ENCODE assay signal across 9 cellular contexts in genomic region chr1:20640183-20640597, GRCh38. TPM values are rescaled to one million over a fixed set of nuclear protein-coding genes. Genes with fewer than 3 reads are reported as not detected.
DNase-seq lines count a peak whose midpoint lies in the region; ATAC-seq and TF ChIP-seq lines count a peak whose summit lies in the region.
"Had no signal": no experiment of that assay in that cellular context is flagged by ENCODE, and none has a peak within 500 bp of the region (broad histone marks: within the 10 kb centered on the region; RNA-seq: fewer than 3 reads in every experiment).

No MANE protein-coding gene starts in this region.

- no peaks in the 10 kb centered on the region for H3K27me3 Mint-ChIP-seq in CD8-positive, alpha-beta T cell (ENCODE audit: low read depth)
- peaks cover 2% of the 10 kb centered on the region for H3K27me3 Mint-ChIP-seq in HFFc6 (ENCODE audit: insufficient read depth)
- no peaks in the 10 kb centered on the region for H3K27me3 Mint-ChIP-seq in activated T-cell treated with anti-CD3 and anti-CD28 coated beads, Interleukin-2, amount 50 U/mL, for 24 hours

- no peak overlapping the region for H3K4me3 Mint-ChIP-seq in CD8-positive, alpha-beta T cell
- H3K4me3 Mint-ChIP-seq in HFFc6: no peak overlapping the region
- H3K4me3 Mint-ChIP-seq in activated T-cell treated with anti-CD3 and anti-CD28 coated beads, Interleukin-2, amount 50 U/mL, for 24 hours: no peak overlapping the region

- peak; percentile 77 for ATAC-seq in CD8-positive, alpha-beta T cell
- ATAC-seq in GM21825 (IDR thresholded peaks at IDR 0.05; ENCODE audit: unreplicated experiment): no peak

- peaks cover 6% of the 10 kb centered on the region for H3K36me3 ChIP-seq in CD8-positive, alpha-beta T cell (ENCODE audit: insufficient read depth, low read length)
- peaks cover 90% of the 10 kb centered on the region for H3K36me3 ChIP-seq in neutrophil

- H3K27me3 ChIP-seq in CD8-positive, alpha-beta T cell (ENCODE audit: insufficient read depth, low read length): no peaks in the 10 kb centered on the region
- no peaks in the 10 kb centered on the region for H3K27me3 ChIP-seq in neutrophil

- no peak overlapping the region for H3K4me3 ChIP-seq in CD8-positive, alpha-beta T cell (ENCODE audit: low read depth, low read length)
- H3K4me3 ChIP-seq in fibroblast of mammary gland (ENCODE audit: control insufficient read depth, low read depth, low read length) (no peak overlapping the region), neutrophil (ENCODE audit: low read depth in 1 of 2, low read length in 1 of 2) (no peak overlapping the region)

- no peaks in the 10 kb centered on the region for H3K9me3 ChIP-seq in CD8-positive, alpha-beta T cell (ENCODE audit: low read length)
- H3K9me3 ChIP-seq in neutrophil: no peaks in the 10 kb centered on the region

- H3K4me1 ChIP-seq in CD8-positive, alpha-beta T cell (ENCODE audit: insufficient read depth, low read length): no peaks in the 10 kb centered on the region
- H3K4me1 ChIP-seq in neutrophil (ENCODE audit: control insufficient read depth in 1 of 2, insufficient read depth in 1 of 2, low read depth in 1 of 2, low read length in 1 of 2): peaks cover 2 to 3% of the 10 kb centered on the region in 2 experiments

- CTCF ChIA-PET in CD8-positive, alpha-beta T cell (lab: Charles Lee): interaction anchor here (0.6 to 6.1 kb wide), 7 partner anchors 10 to 458 kb away, joined by 3 to 67 read pairs (median 5); partner anchors contain the start of genes CDA and DDOST

- H3K36me3 Mint-ChIP-seq in CD8-positive, alpha-beta T cell: peaks cover 67% of the 10 kb centered on the region
- peaks cover 21% of the 10 kb centered on the region for H3K36me3 Mint-ChIP-seq in HFFc6 (ENCODE audit: low read depth)
- H3K36me3 Mint-ChIP-seq in activated T-cell treated with anti-CD3 and anti-CD28 coated beads, Interleukin-2, amount 50 U/mL, for 24 hours (ENCODE audit: low read depth): peaks cover 18% of the 10 kb centered on the region

- no peak overlapping the region for H3K27ac ChIP-seq in CD8-positive, alpha-beta T cell (ENCODE audit: low read depth, low read length)
- no peak overlapping the region for H3K27ac ChIP-seq in neutrophil

- intact Hi-C loops in CD8-positive, alpha-beta T cell (cut with DNase I, micrococcal nuclease): loop anchor here in 1 of 2 experiments (1.0 kb wide), 1 partner anchor 118 kb away; no protein-coding TSS in a partner anchor

- H3K9me3 Mint-ChIP-seq in CD8-positive, alpha-beta T cell: no peaks in the 10 kb centered on the region
- no peaks in the 10 kb centered on the region for H3K9me3 Mint-ChIP-seq in HFFc6
- no peaks in the 10 kb centered on the region for H3K9me3 Mint-ChIP-seq in activated T-cell treated with anti-CD3 and anti-CD28 coated beads, Interleukin-2, amount 50 U/mL, for 24 hours

- POLR2A ChIA-PET in CD8-positive, alpha-beta T cell (lab: Charles Lee): no interaction called here

- H3K27ac Mint-ChIP-seq in CD8-positive, alpha-beta T cell: no peak overlapping the region
- peak overlapping the region; percentile 12; the same call in 1 of the 2 replicates for H3K27ac Mint-ChIP-seq in HFFc6
- H3K27ac Mint-ChIP-seq in activated T-cell treated with anti-CD3 and anti-CD28 coated beads, Interleukin-2, amount 50 U/mL, for 24 hours: no peak overlapping the region

- peak; percentile 92 for TF ChIP-seq CTCF in CD8-positive, alpha-beta T cell (IDR thresholded peaks at IDR 0.05)
- TF ChIP-seq CTCF in HFFc6 (IDR thresholded peaks at IDR 0.05): peak; percentile 97
- TF ChIP-seq CTCF in fibroblast of mammary gland (conservative IDR thresholded peaks at IDR 0.05; ENCODE audit: control insufficient read depth, insufficient read depth, low read depth, low read length): peak; percentile 77
- TF ChIP-seq CTCF in neutrophil (IDR thresholded peaks at IDR 0.05): peak; percentile 77

- H3K4me1 Mint-ChIP-seq in CD8-positive, alpha-beta T cell (ENCODE audit: low read depth): no peaks in the 10 kb centered on the region
- peaks cover 30% of the 10 kb centered on the region for H3K4me1 Mint-ChIP-seq in HFFc6 (ENCODE audit: low read depth)
- peaks cover 2% of the 10 kb centered on the region for H3K4me1 Mint-ChIP-seq in activated T-cell treated with anti-CD3 and anti-CD28 coated beads, Interleukin-2, amount 50 U/mL, for 24 hours (ENCODE audit: low read depth)

- peak in 6 of 7 experiments; percentile 39 to 66 (median 59) for DNase-seq in CD8-positive, alpha-beta T cell
- DNase-seq in HFFc6 (peak; percentile 43), OCI-M1 (lab: John Stamatoyannopoulos, UW) (peak; percentile 69), fibroblast of mammary gland (ENCODE audit: low read depth) (peak; percentile 65), globus pallidus (ENCODE audit: low spot score) (no peak)
- DNase-seq in activated T-cell treated with anti-CD3 and anti-CD28 coated beads, Interleukin-2, amount 50 U/mL, for 24 hours: peak; percentile 55

RNA-seq across cellular contexts. Expression of gene PINK1, which starts 6.9 kb away (rescaled TPM):
- 1 to 10 TPM; 8.0 to 8.3 TPM for total RNA-seq in CD8-positive, alpha-beta T cell
- 100 to 1,000 TPM in 3 of 6 experiments, 10 to 100 TPM in 3; 89.9 to 134 (median 99.1) TPM for total RNA-seq in HFFc6 (2021; fragmentation: NEBNext Ultra II Directional; extraction: Animal tissue kit (Norgen Biotek cat#: 25700))

RNA-seq across cellular contexts. Expression of gene DDOST, which starts 21.0 kb away (rescaled TPM):
- total RNA-seq in CD8-positive, alpha-beta T cell: 100 to 1,000 TPM in 1 of 2 experiments, 10 to 100 TPM in 1; 97.5 to 114 TPM
- total RNA-seq in HFFc6 (2021; fragmentation: NEBNext Ultra II Directional; extraction: Animal tissue kit (Norgen Biotek cat#: 25700)): 100 to 1,000 TPM; 266 to 291 (median 281) TPM

RNA-seq across cellular contexts. Expression of gene CDA, which starts 51.3 kb away (rescaled TPM):
- not detected for total RNA-seq in CD8-positive, alpha-beta T cell
- 10 to 100 TPM in 4 of 6 experiments, 1 to 10 TPM in 2; 6.7 to 15.4 (median 13.3) TPM for total RNA-seq in HFFc6 (2021; fragmentation: NEBNext Ultra II Directional; extraction: Animal tissue kit (Norgen Biotek cat#: 25700))
- total RNA-seq: skeletal muscle tissue had no signal

Comparison
In these comparisons a context has a peak if more than half of its experiments do, and no peak if none do; other contexts are left out.
1. RNA of gene PINK1, which starts 6.9 kb away (total RNA-seq): 89.9 to 134 TPM in HFFc6; 8.0 to 8.3 TPM in CD8-positive, alpha-beta T cell; every median in the first group is over 4 times any median in the second.
2. RNA of gene CDA, which starts 51.3 kb away (total RNA-seq): 6.7 to 15.4 TPM in HFFc6; not detected in CD8-positive, alpha-beta T cell; every median in the first group is over 4 times any median in the second.
3. Peak in every context shown above with its lines, with median percentiles within 50 percentile points of each other: CTCF ChIP-seq.